Comparison of ENCODE assay signal across 22 cellular contexts in the genomic region with DNA sequence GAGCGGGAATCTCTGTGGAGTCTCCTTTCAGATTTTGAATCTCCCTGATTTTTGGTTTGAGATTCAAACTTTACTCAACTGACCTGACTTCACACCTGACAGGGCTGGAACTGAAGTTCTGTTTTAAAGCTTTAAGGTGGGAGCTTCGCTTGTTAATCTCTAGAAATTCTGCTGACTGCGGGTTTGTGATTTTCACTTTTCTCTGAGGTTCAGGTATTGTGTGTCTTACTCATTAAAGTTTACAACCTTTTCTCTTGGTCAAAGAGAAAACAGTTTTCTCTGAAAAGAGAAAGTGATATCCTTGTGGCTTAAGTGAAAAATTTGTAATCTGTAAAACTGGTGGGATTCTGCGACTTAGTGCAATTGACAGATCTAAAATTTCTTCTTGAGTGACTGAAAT. TPM values are rescaled to one million over a fixed set of nuclear protein-coding genes. Genes with fewer than 3 reads are reported as not detected.
DNase-seq lines count a peak whose midpoint lies in the region; ATAC-seq and TF ChIP-seq lines count a peak whose summit lies in the region.
"Had no signal": no experiment of that assay in that cellular context is flagged by ENCODE, and none has a peak within 500 bp of the region (broad histone marks: within the 10 kb centered on the region; RNA-seq: fewer than 3 reads in every experiment).

No MANE protein-coding gene starts in this region.

- no peaks in the 10 kb centered on the region for H3K4me1 Mint-ChIP-seq in activated T-cell treated with anti-CD3 and anti-CD28 coated beads, Interleukin-2, amount 50 U/mL, for 72 hours (ENCODE audit: low read depth)
- H3K4me1 Mint-ChIP-seq in activated naive CD4-positive, alpha-beta T cell treated with anti-CD3 and anti-CD28 coated beads for 36 hours (ENCODE audit: low read depth): no peaks in the 10 kb centered on the region

- H3K4me3 ChIP-seq in neutrophil (ENCODE audit: low read depth in 1 of 2, low read length in 1 of 2): no peak overlapping the region
- H3K4me3 ChIP-seq: BLaER1 treated with 17β-estradiol and CSF1 and Interleukin-3, amounts not matched to agents 10 nM and 100 nM; GM12878; GM23338 had no signal

- H3K4me3 Mint-ChIP-seq in activated T-cell treated with anti-CD3 and anti-CD28 coated beads, Interleukin-2, amount 50 U/mL, for 72 hours: no peak overlapping the region
- no peak overlapping the region for H3K4me3 Mint-ChIP-seq in activated naive CD4-positive, alpha-beta T cell treated with anti-CD3 and anti-CD28 coated beads for 36 hours
- H3K4me3 Mint-ChIP-seq: CD4-positive, alpha-beta T cell; GM23338; H9 had no signal

- CTCF ChIA-PET in activated naive CD4-positive, alpha-beta T cell treated with anti-CD3 and anti-CD28 coated beads for 36 hours (lab: Charles Lee): no interaction called here

- no peaks in the 10 kb centered on the region for H3K36me3 ChIP-seq in neutrophil
- H3K36me3 ChIP-seq: BE2C had no signal

- H3K27ac Mint-ChIP-seq in activated T-cell treated with anti-CD3 and anti-CD28 coated beads, Interleukin-2, amount 50 U/mL, for 72 hours: peak overlapping the region; percentile 40
- H3K27ac Mint-ChIP-seq in activated naive CD4-positive, alpha-beta T cell treated with anti-CD3 and anti-CD28 coated beads for 36 hours: no peak overlapping the region
- H3K27ac Mint-ChIP-seq: CD14-positive monocyte; CD4-positive, alpha-beta T cell; GM23338 had no signal

- ATAC-seq in activated T-cell treated with anti-CD3 and anti-CD28 coated beads, Interleukin-2, amount 50 U/mL, for 72 hours (replicated peaks in 1 of 2): no peak
- peak; percentile 63 for ATAC-seq in HG02870 (IDR thresholded peaks at IDR 0.05; ENCODE audit: unreplicated experiment)
- no peak for ATAC-seq in GM18873 (IDR thresholded peaks at IDR 0.05; ENCODE audit: low FRiP score, unreplicated experiment)
- ATAC-seq: GM12878, GM23338, HCT116 had no signal

- H3K9me3 Mint-ChIP-seq in activated T-cell treated with anti-CD3 and anti-CD28 coated beads, Interleukin-2, amount 50 U/mL, for 72 hours: peaks cover 4 to 7% of the 10 kb centered on the region in 2 donors
- H3K9me3 Mint-ChIP-seq in activated naive CD4-positive, alpha-beta T cell treated with anti-CD3 and anti-CD28 coated beads for 36 hours: peaks cover 7% of the 10 kb centered on the region

- intact Hi-C loops in activated naive CD4-positive, alpha-beta T cell treated with anti-CD3 and anti-CD28 coated beads for 36 hours (cut with micrococcal nuclease): no loop called here

- peaks cover 4 to 5% of the 10 kb centered on the region in 2 donors for H3K36me3 Mint-ChIP-seq in activated T-cell treated with anti-CD3 and anti-CD28 coated beads, Interleukin-2, amount 50 U/mL, for 72 hours (ENCODE audit: insufficient read depth in 2 of 2)
- no peaks in the 10 kb centered on the region for H3K36me3 Mint-ChIP-seq in activated naive CD4-positive, alpha-beta T cell treated with anti-CD3 and anti-CD28 coated beads for 36 hours (ENCODE audit: low read depth)

- peak overlapping the region; percentile 11 for H3K27ac ChIP-seq in neutrophil
- H3K27ac ChIP-seq: 22Rv1; BLaER1 treated with 17β-estradiol and CSF1 and Interleukin-3, amounts not matched to agents 10 nM and 100 nM had no signal

- TF ChIP-seq CTCF in neutrophil (IDR thresholded peaks at IDR 0.05): no peak

- no peaks in the 10 kb centered on the region for H3K9me3 ChIP-seq in neutrophil
- H3K9me3 ChIP-seq: BE2C had no signal

- no peaks in the 10 kb centered on the region for H3K27me3 ChIP-seq in neutrophil
- H3K27me3 ChIP-seq: BE2C; BLaER1 treated with 17β-estradiol and CSF1 and Interleukin-3, amounts not matched to agents 10 nM and 100 nM had no signal

- H3K27me3 Mint-ChIP-seq in activated T-cell treated with anti-CD3 and anti-CD28 coated beads, Interleukin-2, amount 50 U/mL, for 72 hours (ENCODE audit: low read depth): peaks cover under 1% of the 10 kb centered on the region
- peaks cover 3% of the 10 kb centered on the region for H3K27me3 Mint-ChIP-seq in activated naive CD4-positive, alpha-beta T cell treated with anti-CD3 and anti-CD28 coated beads for 36 hours (ENCODE audit: low read depth)
- H3K27me3 Mint-ChIP-seq: CD4-positive, alpha-beta T cell had no signal

- no peak for DNase-seq in activated T-cell treated with anti-CD3 and anti-CD28 coated beads, Interleukin-2, amount 50 U/mL, for 72 hours
- DNase-seq in activated T-cell treated with anti-CD3 and anti-CD28 coated beads, Interleukin-2, amount 50 U/mL, for 1 hour: no peak
- DNase-seq in activated naive CD4-positive, alpha-beta T cell treated with anti-CD3 and anti-CD28 coated beads for 36 hours: no peak
- DNase-seq: ACHN; AML-193; BE2C; Calu3; CD4-positive, alpha-beta T cell; COR-L47; DMS153; DND-41; H9 had no signal

- peaks cover 57 to 67% of the 10 kb centered on the region in 2 experiments for H3K4me1 ChIP-seq in neutrophil (ENCODE audit: control insufficient read depth in 1 of 2, insufficient read depth in 1 of 2, low read depth in 1 of 2, low read length in 1 of 2)
- H3K4me1 ChIP-seq: BE2C had no signal

RNA-seq across cellular contexts. Expression of a gene that starts 20.7 kb away (rescaled TPM):
- 10 to 100 TPM; 68.9 to 83.6 TPM for total RNA-seq in activated T-cell treated with anti-CD3 and anti-CD28 coated beads, Interleukin-2, amount 50 U/mL, for 72 hours
- 10 to 100 TPM; 42.1 to 44.5 TPM for total RNA-seq in activated naive CD4-positive, alpha-beta T cell treated with anti-CD3 and anti-CD28 coated beads for 36 hours

RNA-seq across cellular contexts. Expression of a gene that starts 57.4 kb away (rescaled TPM):
- total RNA-seq in activated T-cell treated with anti-CD3 and anti-CD28 coated beads, Interleukin-2, amount 50 U/mL, for 72 hours: not detected
- not detected for total RNA-seq in activated naive CD4-positive, alpha-beta T cell treated with anti-CD3 and anti-CD28 coated beads for 36 hours
- total RNA-seq: Calu3; CD4-positive, alpha-beta T cell; H4 had no signal
